Comparison of ENCODE assay signal across 12 cellular contexts in genomic region chr1:212605441-212605976, GRCh38. TPM values are rescaled to one million over a fixed set of nuclear protein-coding genes. Genes with fewer than 3 reads are reported as not detected.
DNase-seq lines count a peak whose midpoint lies in the region; ATAC-seq and TF ChIP-seq lines count a peak whose summit lies in the region.
"Had no signal": no experiment of that assay in that cellular context is flagged by ENCODE, and none has a peak within 500 bp of the region (broad histone marks: within the 10 kb centered on the region; RNA-seq: fewer than 3 reads in every experiment).

No MANE protein-coding gene starts in this region.

- TF ChIP-seq CTCF in esophagus squamous epithelium (IDR thresholded peaks at IDR 0.05) (no peak), retinal pigment epithelial cell (conservative IDR thresholded peaks at IDR 0.05; ENCODE audit: low read depth, low read length) (no peak), psoas muscle (IDR thresholded peaks at IDR 0.05) (no peak), heart right ventricle (IDR thresholded peaks at IDR 0.05) (no peak)

- H3K4me3 ChIP-seq in esophagus squamous epithelium: peak overlapping the region in 1 of 4 donors; percentile 82
- H3K4me3 ChIP-seq in retinal pigment epithelial cell (ENCODE audit: low read length): no peak overlapping the region
- no peak overlapping the region for H3K4me3 ChIP-seq in psoas muscle
- peak overlapping the region in 3 of 10 donors; percentile 5 to 81 (median 16) for H3K4me3 ChIP-seq in heart right ventricle

- WGBS in esophagus squamous epithelium, 2 donors: 2 to 4% methylated on average over 5 of the region's 5 CpGs
- 10 to 17% (median 15%) methylated on average over 5 of the region's 5 CpGs for WGBS in psoas muscle, 3 donors
- 11 to 12% methylated on average over 5 of the region's 5 CpGs for WGBS in heart right ventricle, 2 donors

- H3K4me1 ChIP-seq in esophagus squamous epithelium (peaks cover 17 to 45% (median 25%) of the 10 kb centered on the region in 3 donors), psoas muscle (peaks cover 24% of the 10 kb centered on the region), heart right ventricle (peaks cover 11 to 41% (median 36%) of the 10 kb centered on the region in 9 donors)

- no peaks in the 10 kb centered on the region for H3K9me3 ChIP-seq in esophagus squamous epithelium
- H3K9me3 ChIP-seq in psoas muscle: no peaks in the 10 kb centered on the region
- no peaks in the 10 kb centered on the region for H3K9me3 ChIP-seq in heart right ventricle

- intact Hi-C loops in esophagus squamous epithelium (cut with DNase I) (loop anchor here (5.0 to 10.0 kb wide), 2 partner anchors 43 to 131 kb away; no protein-coding TSS in a partner anchor), psoas muscle (cut with DNase I) (loop anchor here (5.0 to 10.0 kb wide), 3 partner anchors 43 to 128 kb away; no protein-coding TSS in a partner anchor), heart right ventricle (cut with DNase I) (loop anchor here in 5 of 10 donors (2.0 to 5.0 kb wide), 3 partner anchors 43 to 128 kb away; no protein-coding TSS in a partner anchor)

- H3K27me3 ChIP-seq in esophagus squamous epithelium (peaks cover 0 to 80% (median 0%) of the 10 kb centered on the region in 4 donors), psoas muscle (ENCODE audit: insufficient read depth in 3 of 3, low read length in 2 of 3) (peaks cover 2 to 63% (median 13%) of the 10 kb centered on the region in 3 donors), heart right ventricle (peaks cover 0 to 88% (median 2%) of the 10 kb centered on the region in 7 donors)

- no peaks in the 10 kb centered on the region for H3K36me3 ChIP-seq in esophagus squamous epithelium
- H3K36me3 ChIP-seq in psoas muscle (ENCODE audit: insufficient read depth in 1 of 2, low read depth in 1 of 2): no peaks in the 10 kb centered on the region
- H3K36me3 ChIP-seq in heart right ventricle: no peaks in the 10 kb centered on the region

- DNase-seq in ELF-1 (ENCODE audit: low read depth, low spot score) (peak; percentile 57), OCI-M1 (lab: John Stamatoyannopoulos, UW) (peak; percentile 40), esophagus squamous epithelium (lab: John Stamatoyannopoulos, UW) (no peak), retinal pigment epithelial cell (ENCODE audit: low read depth) (peak; percentile 46), psoas muscle (no peak), NCI-H146 (lab: John Stamatoyannopoulos, UW) (no peak), heart right ventricle (no peak)
- DNase-seq: aorta; CD8-positive, alpha-beta memory T cell; NCI-H187 treated with DMSO at 0.1 percent for 48 hours; PC-3 had no signal

- peak overlapping the region in 3 of 4 donors; percentile 89 to 98 (median 98) for H3K27ac ChIP-seq in esophagus squamous epithelium
- no peak overlapping the region for H3K27ac ChIP-seq in psoas muscle
- peak overlapping the region in 3 of 10 donors; percentile 6 to 32 (median 17) for H3K27ac ChIP-seq in heart right ventricle

- no peak for TF ChIP-seq POLR2A in esophagus squamous epithelium (IDR thresholded peaks at IDR 0.05)

- ATAC-seq in psoas muscle (no peak), GM19467 (IDR thresholded peaks at IDR 0.05; ENCODE audit: unreplicated experiment) (no peak), heart right ventricle (no peak)
- ATAC-seq: PC-3 had no signal

RNA-seq across cellular contexts. Expression of gene ATF3, which starts 3.1 kb away (rescaled TPM):
- total RNA-seq in esophagus squamous epithelium: 1 to 10 TPM; 2.1 to 6.5 (median 3.0) TPM
- 10 to 100 TPM; 13.5 to 51.3 (median 26.3) TPM for total RNA-seq in psoas muscle
- polyA plus RNA-seq in psoas muscle: 10 to 100 TPM in 2 of 3 donors, 1 to 10 TPM in 1; 6.6 to 29.2 (median 10.1) TPM
- 100 to 1,000 TPM in 1 of 10 donors, 10 to 100 TPM in 8, 1 to 10 TPM in 1; 8.4 to 684 (median 25.9) TPM for total RNA-seq in heart right ventricle
- 10 to 100 TPM; 16.9 to 40.0 TPM for polyA plus RNA-seq in heart right ventricle
- polyA plus RNA-seq: CD8-positive, alpha-beta memory T cell had no signal

Comparison
In these comparisons a context has a peak if more than half of its experiments do, and no peak if none do; other contexts are left out.
1. DNase-seq: peak in ELF-1 (single experiment), OCI-M1 (single experiment) and retinal pigment epithelial cell (single experiment); none in esophagus squamous epithelium (single experiment), psoas muscle (0 of 2), NCI-H146 (single experiment) and heart right ventricle (0 of 2).